10 cellular contexts compared by ENCODE assay signal in genomic region chr1:221810406-221810805, GRCh38.
DNase-seq lines count a peak whose midpoint lies in the region; ATAC-seq and TF ChIP-seq lines count a peak whose summit lies in the region.
"Had no signal": no experiment of that assay in that cellular context is flagged by ENCODE, and none has a peak within 500 bp of the region (broad histone marks: within the 10 kb centered on the region; RNA-seq: fewer than 3 reads in every experiment).

No MANE protein-coding gene starts in this region.

- DNase-seq in GM04504 (ENCODE audit: low read depth): peak; percentile 58
- DNase-seq in RKO (ENCODE audit: low spot score): peak; percentile 7
- no peak for DNase-seq in effector memory CD8-positive, alpha-beta T cell
- peak; percentile 65 for DNase-seq in skeletal muscle cell (ENCODE audit: low read depth)
- DNase-seq in NCI-H2171 (lab: John Stamatoyannopoulos, UW): no peak
- DNase-seq in omental fat pad (ENCODE audit: low spot score): no peak
- DNase-seq: activated gamma-delta T cell; DMS79; effector CD4-positive, alpha-beta T cell had no signal

- peak overlapping the region; percentile 27 to 91 for H3K27ac Mint-ChIP-seq in effector memory CD8-positive, alpha-beta T cell

- no peaks in the 10 kb centered on the region for H3K36me3 Mint-ChIP-seq in effector memory CD8-positive, alpha-beta T cell (ENCODE audit: insufficient read depth)

- H3K27me3 Mint-ChIP-seq in effector memory CD8-positive, alpha-beta T cell: peaks cover 0 to 5% of the 10 kb centered on the region in 2 donors

- H3K9me3 Mint-ChIP-seq in effector memory CD8-positive, alpha-beta T cell: no peaks in the 10 kb centered on the region

- TF ChIP-seq CTCF in omental fat pad (IDR thresholded peaks at IDR 0.05): no peak

- peak overlapping the region; percentile 49 to 58 for H3K4me3 Mint-ChIP-seq in effector memory CD8-positive, alpha-beta T cell

- no peak overlapping the region for H3K4me3 ChIP-seq in skeletal muscle cell (ENCODE audit: low read depth, low read length)

- no peak for ATAC-seq in effector memory CD8-positive, alpha-beta T cell (replicated peaks)
- no peak for ATAC-seq in omental fat pad (ENCODE audit: low FRiP score)
- no peak for ATAC-seq in HG02885 (IDR thresholded peaks at IDR 0.05; ENCODE audit: poor library complexity, unreplicated experiment)

- peaks cover 24 to 31% of the 10 kb centered on the region in 2 donors for H3K4me1 Mint-ChIP-seq in effector memory CD8-positive, alpha-beta T cell (ENCODE audit: low read depth in 2 of 2)

Comparison
In these comparisons a context has a peak if more than half of its experiments do, and no peak if none do; other contexts are left out.
1. DNase-seq: peak in GM04504 (single experiment), RKO (single experiment) and skeletal muscle cell (single experiment); none in effector memory CD8-positive, alpha-beta T cell (0 of 3), NCI-H2171 (single experiment) and omental fat pad (single experiment).